ENCODE assay signal across 13 cellular contexts in the genomic region with DNA sequence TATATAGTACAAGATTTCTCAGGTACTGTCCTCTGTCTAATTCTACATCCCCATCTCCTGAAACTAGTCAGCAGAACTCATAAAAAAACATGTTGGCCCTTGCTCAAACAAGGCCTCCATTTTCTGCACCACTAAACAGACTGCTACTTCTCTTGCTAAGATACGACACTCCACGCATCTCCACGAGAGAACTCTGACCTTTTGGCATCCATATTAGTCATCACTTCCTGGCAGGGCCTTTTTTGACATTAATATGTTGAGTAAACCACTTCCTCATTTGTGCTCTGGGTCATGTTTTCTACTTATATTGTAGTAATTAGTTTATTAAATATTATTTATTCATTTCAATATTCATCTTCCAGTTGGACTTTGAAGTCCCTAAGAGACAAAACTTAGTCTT.
DNase-seq lines count a peak whose midpoint lies in the region; ATAC-seq and TF ChIP-seq lines count a peak whose summit lies in the region.
"Had no signal": no experiment of that assay in that cellular context is flagged by ENCODE, and none has a peak within 500 bp of the region (broad histone marks: within the 10 kb centered on the region; RNA-seq: fewer than 3 reads in every experiment).

No MANE protein-coding gene starts in this region.

- H3K36me3 ChIP-seq in upper lobe of right lung: no peaks in the 10 kb centered on the region
- H3K36me3 ChIP-seq in BE2C: no peaks in the 10 kb centered on the region
- H3K36me3 ChIP-seq: thoracic aorta had no signal

- H3K4me1 ChIP-seq in upper lobe of right lung (no peaks in the 10 kb centered on the region), BE2C (no peaks in the 10 kb centered on the region)

- TF ChIP-seq CTCF in upper lobe of right lung (IDR thresholded peaks at IDR 0.05) (no peak), BE2C (IDR thresholded peaks at IDR 0.05; ENCODE audit: low read depth, low read length) (no peak)

- no peak overlapping the region for H3K4me3 Mint-ChIP-seq in activated T-helper 1 cell treated with anti-CD3 and anti-CD28 coated beads, Interleukin-12 subunit alpha, Interleukin-12 subunit beta, Interleukin-2, Interleukin-4 antibody, amounts not matched to agents 30 ng/mL and 10 ng/mL and 1 ng/mL, durations not matched to agents 14 hours and 24 hours and 36 hours
- H3K4me3 Mint-ChIP-seq: activated CD4-positive, alpha-beta memory T cell treated with anti-CD3 and anti-CD28 coated beads for 36 hours had no signal

- H3K9me3 ChIP-seq in upper lobe of right lung (no peaks in the 10 kb centered on the region), BE2C (no peaks in the 10 kb centered on the region)
- H3K9me3 ChIP-seq: thoracic aorta had no signal

- intact Hi-C loops in upper lobe of right lung (cut with DNase I): no loop called here
- intact Hi-C loops in activated T-helper 1 cell treated with anti-CD3 and anti-CD28 coated beads, Interleukin-12 subunit alpha, Interleukin-12 subunit beta, Interleukin-2, Interleukin-4 antibody, amounts not matched to agents 30 ng/mL and 10 ng/mL and 1 ng/mL, durations not matched to agents 14 hours and 24 hours and 36 hours (cut with micrococcal nuclease): no loop called here

- H3K9me3 Mint-ChIP-seq in activated T-helper 1 cell treated with anti-CD3 and anti-CD28 coated beads, Interleukin-12 subunit alpha, Interleukin-12 subunit beta, Interleukin-2, Interleukin-4 antibody, amounts not matched to agents 30 ng/mL and 10 ng/mL and 1 ng/mL, durations not matched to agents 14 hours and 24 hours and 36 hours: no peaks in the 10 kb centered on the region
- H3K9me3 Mint-ChIP-seq: activated CD4-positive, alpha-beta memory T cell treated with anti-CD3 and anti-CD28 coated beads for 36 hours had no signal

- ATAC-seq in HG03159 (IDR thresholded peaks at IDR 0.05; ENCODE audit: unreplicated experiment) (peak; percentile 91), upper lobe of right lung (peak; percentile 39)

- H3K4me3 ChIP-seq in upper lobe of right lung (no peak overlapping the region), BE2C (ENCODE audit: low read depth, low read length) (no peak overlapping the region)
- H3K4me3 ChIP-seq: thoracic aorta had no signal

- H3K27me3 ChIP-seq in upper lobe of right lung (no peaks in the 10 kb centered on the region), BE2C (no peaks in the 10 kb centered on the region)

- no peaks in the 10 kb centered on the region for H3K27me3 Mint-ChIP-seq in activated T-helper 1 cell treated with anti-CD3 and anti-CD28 coated beads, Interleukin-12 subunit alpha, Interleukin-12 subunit beta, Interleukin-2, Interleukin-4 antibody, amounts not matched to agents 30 ng/mL and 10 ng/mL and 1 ng/mL, durations not matched to agents 14 hours and 24 hours and 36 hours (ENCODE audit: insufficient read depth)
- H3K27me3 Mint-ChIP-seq: activated CD4-positive, alpha-beta memory T cell treated with anti-CD3 and anti-CD28 coated beads for 36 hours had no signal

- H3K4me1 Mint-ChIP-seq in activated T-helper 1 cell treated with anti-CD3 and anti-CD28 coated beads, Interleukin-12 subunit alpha, Interleukin-12 subunit beta, Interleukin-2, Interleukin-4 antibody, amounts not matched to agents 30 ng/mL and 10 ng/mL and 1 ng/mL, durations not matched to agents 14 hours and 24 hours and 36 hours (ENCODE audit: low read depth): no peaks in the 10 kb centered on the region

- H3K27ac Mint-ChIP-seq in activated T-helper 1 cell treated with anti-CD3 and anti-CD28 coated beads, Interleukin-12 subunit alpha, Interleukin-12 subunit beta, Interleukin-2, Interleukin-4 antibody, amounts not matched to agents 30 ng/mL and 10 ng/mL and 1 ng/mL, durations not matched to agents 14 hours and 24 hours and 36 hours: no peak overlapping the region
- H3K27ac Mint-ChIP-seq: activated CD4-positive, alpha-beta memory T cell treated with anti-CD3 and anti-CD28 coated beads for 36 hours had no signal

- DNase-seq in SKM-1 treated with dmso at 0.1 percent for 144 hours (lab: John Stamatoyannopoulos, UW; ENCODE audit: unreplicated experiment): peak; percentile 19
- no peak for DNase-seq in SKM-1 (lab: John Stamatoyannopoulos, UW; ENCODE audit: unreplicated experiment)
- peak; percentile 9 for DNase-seq in UCSD-AML1 (lab: John Stamatoyannopoulos, UW; ENCODE audit: unreplicated experiment)
- DNase-seq in upper lobe of right lung: no peak
- DNase-seq in BE2C: no peak
- DNase-seq in kidney glomerular epithelial cell (lab: John Stamatoyannopoulos, UW): no peak
- no peak for DNase-seq in activated T-helper 1 cell treated with anti-CD3 and anti-CD28 coated beads, Interleukin-12 subunit alpha, Interleukin-12 subunit beta, Interleukin-2, Interleukin-4 antibody, amounts not matched to agents 30 ng/mL and 10 ng/mL and 1 ng/mL, durations not matched to agents 14 hours and 24 hours and 36 hours (ENCODE audit: low spot score)
- DNase-seq: 8988T; activated CD4-positive, alpha-beta memory T cell treated with anti-CD3 and anti-CD28 coated beads for 36 hours; NCI-H2029 treated with DMSO at 0.1 percent for 48 hours; stimulated activated CD4-positive, alpha-beta T cell treated with anti-CD3 and anti-CD28 coated beads, Interleukin-4, amount 100 ng/mL, for 4 hours had no signal

- no peak overlapping the region for H3K27ac ChIP-seq in upper lobe of right lung
- H3K27ac ChIP-seq: thoracic aorta had no signal

- no peaks in the 10 kb centered on the region for H3K36me3 Mint-ChIP-seq in activated T-helper 1 cell treated with anti-CD3 and anti-CD28 coated beads, Interleukin-12 subunit alpha, Interleukin-12 subunit beta, Interleukin-2, Interleukin-4 antibody, amounts not matched to agents 30 ng/mL and 10 ng/mL and 1 ng/mL, durations not matched to agents 14 hours and 24 hours and 36 hours (ENCODE audit: low read depth)
- H3K36me3 Mint-ChIP-seq: activated CD4-positive, alpha-beta memory T cell treated with anti-CD3 and anti-CD28 coated beads for 36 hours had no signal

Comparison
In these comparisons a context has a peak if more than half of its experiments do, and no peak if none do; other contexts are left out.
1. DNase-seq: peak in SKM-1 treated with dmso at 0.1 percent for 144 hours (single experiment) and UCSD-AML1 (single experiment); none in SKM-1 (single experiment), upper lobe of right lung (single experiment), BE2C (single experiment), kidney glomerular epithelial cell (single experiment) and activated T-helper 1 cell treated with anti-CD3 and anti-CD28 coated beads, Interleukin-12 subunit alpha, Interleukin-12 subunit beta, Interleukin-2, Interleukin-4 antibody, amounts not matched to agents 30 ng/mL and 10 ng/mL and 1 ng/mL, durations not matched to agents 14 hours and 24 hours and 36 hours (single experiment).